In genomic region chr5:168364151-168364661, GRCh38 we compare ENCODE assay signal across 14 cellular contexts.
DNase-seq lines count a peak whose midpoint lies in the region; ATAC-seq and TF ChIP-seq lines count a peak whose summit lies in the region.
"Had no signal": no experiment of that assay in that cellular context is flagged by ENCODE, and none has a peak within 500 bp of the region (broad histone marks: within the 10 kb centered on the region; RNA-seq: fewer than 3 reads in every experiment).

No MANE protein-coding gene starts in this region.

- H4K8ac ChIP-seq in trophoblast cell (ENCODE audit: low read depth, low read length) = no peak overlapping the region

- H3K36me3 Mint-ChIP-seq in Calu3 (ENCODE audit: insufficient read depth, unreplicated experiment) = peaks cover 46% of the 10 kb centered on the region
- no peaks in the 10 kb centered on the region for H3K36me3 Mint-ChIP-seq in activated CD4-positive, alpha-beta memory T cell treated with anti-CD3 and anti-CD28 coated beads, Interleukin-2, amount 10 ng/mL, durations not matched to agents 7 days and 5 days (ENCODE audit: low read depth)
- H3K36me3 Mint-ChIP-seq: CD4-positive, CD25-positive, alpha-beta regulatory T cell; neural progenitor cell had no signal

- no peak overlapping the region for H4K12ac ChIP-seq in trophoblast cell (ENCODE audit: low read depth, low read length)

- H3K4me1 ChIP-seq in PC-3 (ENCODE audit: insufficient read depth, low read length) = peaks cover 78% of the 10 kb centered on the region
- peaks cover 42 to 50% of the 10 kb centered on the region in 2 experiments for H3K4me1 ChIP-seq in trophoblast cell (ENCODE audit: control insufficient read depth in 1 of 2, insufficient read depth in 2 of 2, low read length in 2 of 2)

- H3K4ac ChIP-seq in trophoblast cell (ENCODE audit: low read depth, low read length) = no peak overlapping the region

- H2AFZ ChIP-seq in PC-3 (ENCODE audit: low read length) (no peak overlapping the region), trophoblast cell (ENCODE audit: insufficient read depth, low read length, poor library complexity) (no peak overlapping the region)
- H2AFZ ChIP-seq: neural progenitor cell had no signal

- H3K9me3 Mint-ChIP-seq in Calu3 (ENCODE audit: low read depth, unreplicated experiment) = no peaks in the 10 kb centered on the region
- no peaks in the 10 kb centered on the region for H3K9me3 Mint-ChIP-seq in activated CD4-positive, alpha-beta memory T cell treated with anti-CD3 and anti-CD28 coated beads, Interleukin-2, amount 10 ng/mL, durations not matched to agents 7 days and 5 days
- H3K9me3 Mint-ChIP-seq: neural progenitor cell had no signal

- H2AK5ac ChIP-seq in trophoblast cell (ENCODE audit: low read length) = no peak overlapping the region

- peak overlapping the region; percentile 93 for H3K27ac ChIP-seq in PC-3 (ENCODE audit: low read length)
- peak overlapping the region; percentile 79 for H3K27ac ChIP-seq in cingulate gyrus (ENCODE audit: low read depth, low read length)
- peak overlapping the region; percentile 62 for H3K27ac ChIP-seq in trophoblast cell (ENCODE audit: low read depth, low read length)
- H3K27ac ChIP-seq: neural progenitor cell had no signal

- peaks cover 26% of the 10 kb centered on the region for H3K79me1 ChIP-seq in trophoblast cell (ENCODE audit: low read length)

- peak overlapping the region; percentile 5 for H2BK120ac ChIP-seq in trophoblast cell (ENCODE audit: insufficient read depth, low read length, poor library complexity)

- peak overlapping the region; percentile 54 for H3K9ac ChIP-seq in PC-3 (ENCODE audit: low read length)
- no peak overlapping the region for H3K9ac ChIP-seq in trophoblast cell (ENCODE audit: low read length)
- H3K9ac ChIP-seq: neural progenitor cell had no signal

- H2BK12ac ChIP-seq in trophoblast cell (ENCODE audit: low read length) = no peak overlapping the region

- H3K9me2 ChIP-seq in PC-3 (replicated peaks; ENCODE audit: low read length) = no peaks in the 10 kb centered on the region

- POLR2A ChIA-PET in PC-3 (lab: Charles Lee; ENCODE audit: unreplicated experiment) = no interaction called here
- POLR2A ChIA-PET in activated CD4-positive, alpha-beta memory T cell treated with anti-CD3 and anti-CD28 coated beads, Interleukin-2, amount 10 ng/mL, durations not matched to agents 7 days and 5 days (lab: Charles Lee) = no interaction called here
- POLR2A ChIA-PET in GM10248 (lab: Yijun Ruan, JAX) = no interaction called here

- peak overlapping the region; percentile 26 for H3K14ac ChIP-seq in trophoblast cell (ENCODE audit: low read length)

- H3K36me3 ChIP-seq in PC-3 (ENCODE audit: low read depth, low read length) = no peaks in the 10 kb centered on the region
- H3K36me3 ChIP-seq in trophoblast cell (ENCODE audit: control insufficient read depth in 1 of 2, insufficient read depth in 2 of 2, low read length in 2 of 2) = no peaks in the 10 kb centered on the region
- H3K36me3 ChIP-seq: neural progenitor cell had no signal

- H3K4me2 ChIP-seq in PC-3 (ENCODE audit: low read length) (peak overlapping the region; percentile 82), trophoblast cell (ENCODE audit: low read length) (peak overlapping the region; percentile 14)
- H3K4me2 ChIP-seq: neural progenitor cell had no signal

- H3K4me3 ChIP-seq in PC-3 (ENCODE audit: low read length) (0 out of 2 replicates have a peak overlapping the region, but pooled peaks have one; percentile 21), trophoblast cell (ENCODE audit: low read depth, low read length) (no peak overlapping the region)
- H3K4me3 ChIP-seq: GM12878, neural progenitor cell had no signal

- peak overlapping the region; percentile 49 for H3K4me3 Mint-ChIP-seq in Calu3 (ENCODE audit: low read depth, unreplicated experiment)
- no peak overlapping the region for H3K4me3 Mint-ChIP-seq in activated CD4-positive, alpha-beta memory T cell treated with anti-CD3 and anti-CD28 coated beads, Interleukin-2, amount 10 ng/mL, durations not matched to agents 7 days and 5 days
- H3K4me3 Mint-ChIP-seq: CD4-positive, CD25-positive, alpha-beta regulatory T cell; neural progenitor cell had no signal

- no peaks in the 10 kb centered on the region for H4K20me1 ChIP-seq in PC-3 (ENCODE audit: low read length)

- peaks cover 75% of the 10 kb centered on the region for H3K4me1 Mint-ChIP-seq in Calu3 (ENCODE audit: low read depth, unreplicated experiment)
- H3K4me1 Mint-ChIP-seq in activated CD4-positive, alpha-beta memory T cell treated with anti-CD3 and anti-CD28 coated beads, Interleukin-2, amount 10 ng/mL, durations not matched to agents 7 days and 5 days = no peaks in the 10 kb centered on the region
- H3K4me1 Mint-ChIP-seq: CD4-positive, CD25-positive, alpha-beta regulatory T cell had no signal

- H3F3A ChIP-seq in PC-3 (ENCODE audit: low read length, unreplicated experiment) = no peaks in the 10 kb centered on the region

- H3K23ac ChIP-seq in trophoblast cell (ENCODE audit: low read length) = no peak overlapping the region

- H3K9me3 ChIP-seq in PC-3 (ENCODE audit: low read length) (no peaks in the 10 kb centered on the region), trophoblast cell (ENCODE audit: insufficient read depth, low read depth, low read length) (no peaks in the 10 kb centered on the region)

- peak overlapping the region; percentile 72 for H3K27ac Mint-ChIP-seq in Calu3 (ENCODE audit: unreplicated experiment)
- H3K27ac Mint-ChIP-seq in activated CD4-positive, alpha-beta memory T cell treated with anti-CD3 and anti-CD28 coated beads, Interleukin-2, amount 10 ng/mL, durations not matched to agents 7 days and 5 days = no peak overlapping the region

- no peaks in the 10 kb centered on the region for H3K27me3 Mint-ChIP-seq in Calu3 (ENCODE audit: unreplicated experiment)
- peaks cover 2% of the 10 kb centered on the region for H3K27me3 Mint-ChIP-seq in activated CD4-positive, alpha-beta memory T cell treated with anti-CD3 and anti-CD28 coated beads, Interleukin-2, amount 10 ng/mL, durations not matched to agents 7 days and 5 days

- H3K18ac ChIP-seq in trophoblast cell (ENCODE audit: low read length) = peak overlapping the region; percentile 73

- H3K79me2 ChIP-seq in PC-3 (ENCODE audit: low read length) (peaks cover 84% of the 10 kb centered on the region), trophoblast cell (ENCODE audit: control insufficient read depth, insufficient read depth, low read length, poor library complexity) (no peaks in the 10 kb centered on the region)

- TF ChIP-seq CTCF in Calu3 (IDR thresholded peaks at IDR 0.05; ENCODE audit: unreplicated experiment) (no peak), PC-3 (conservative IDR thresholded peaks at IDR 0.05; ENCODE audit: low read depth, low read length) (no peak), GM10248 (IDR thresholded peaks at IDR 0.05; ENCODE audit: control extremely low read depth, extremely low read depth, low read depth, missing control alignments) (no peak)

- intact Hi-C loops in Calu3 (cut with micrococcal nuclease; ENCODE audit: unreplicated experiment) = loop anchor here (2.0 kb wide), 3 partner anchors 15 to 69 kb away; no protein-coding TSS in a partner anchor
- intact Hi-C loops in PC-3 (cut with micrococcal nuclease) = no loop called here

- ATAC-seq in PC-3 (peak; percentile 52), HG03135 (IDR thresholded peaks at IDR 0.05; ENCODE audit: unreplicated experiment) (no peak)
- ATAC-seq: GM12878 had no signal

- CTCF ChIA-PET in Calu3 (lab: Charles Lee) = interaction anchor here (1.0 to 6.7 kb wide), 10 partner anchors 10 to 95 kb away, joined by 3 to 38 read pairs (median 6); no protein-coding TSS in a partner anchor
- CTCF ChIA-PET in PC-3 (lab: Charles Lee) = no interaction called here
- CTCF ChIA-PET in activated CD4-positive, alpha-beta memory T cell treated with anti-CD3 and anti-CD28 coated beads, Interleukin-2, amount 10 ng/mL, durations not matched to agents 7 days and 5 days (lab: Charles Lee) = no interaction called here
- CTCF ChIA-PET in GM10248 (lab: Yijun Ruan, JAX) = no interaction called here

- peak overlapping the region; percentile 43 for H2BK5ac ChIP-seq in trophoblast cell (ENCODE audit: low read depth, low read length, poor library complexity)

- H3K27me3 ChIP-seq in PC-3 (ENCODE audit: low read length) (no peaks in the 10 kb centered on the region), trophoblast cell (ENCODE audit: insufficient read depth, low read length) (no peaks in the 10 kb centered on the region)
- H3K27me3 ChIP-seq: neural progenitor cell had no signal

- peak; percentile 21 for DNase-seq in Calu3
- peak; percentile 91 for DNase-seq in PC-3
- DNase-seq in trophoblast cell = peak; percentile 77 to 86
- no peak for DNase-seq in stimulated activated CD4-positive, alpha-beta T cell treated with anti-CD3 and anti-CD28 coated beads, Interleukin-2, amount 100 ng/mL, for 48 hours
- DNase-seq in activated CD4-positive, alpha-beta memory T cell treated with anti-CD3 and anti-CD28 coated beads, Interleukin-2, amount 10 ng/mL, durations not matched to agents 7 days and 5 days = no peak
- no peak for DNase-seq in GM10248 (ENCODE audit: extremely low spot score)
- DNase-seq: CD4-positive, CD25-positive, alpha-beta regulatory T cell; erythroblast; NCI-H2029 treated with DMSO at 0.1 percent for 48 hours; T-helper 9 cell had no signal

- no CpG with 5 or more reads among the region's 11 CpGs for WGBS in trophoblast cell (ENCODE audit: extremely low coverage, insufficient coverage, insufficient read length)

- BruUV-seq in Calu3 (replicated peaks; lab: Mats Ljungman, UMichigan) (no TSS peak), PC-3 (replicated peaks; lab: Mats Ljungman, UMichigan) (no TSS peak)

- peak overlapping the region; percentile 40 for H4K91ac ChIP-seq in trophoblast cell (ENCODE audit: low read depth, low read length)

Comparison
In these comparisons a context has a peak if more than half of its experiments do, and no peak if none do; other contexts are left out.
1. DNase-seq: peak in Calu3 (single experiment), PC-3 (single experiment) and trophoblast cell (2 of 2); none in stimulated activated CD4-positive, alpha-beta T cell treated with anti-CD3 and anti-CD28 coated beads, Interleukin-2, amount 100 ng/mL, for 48 hours (0 of 2), activated CD4-positive, alpha-beta memory T cell treated with anti-CD3 and anti-CD28 coated beads, Interleukin-2, amount 10 ng/mL, durations not matched to agents 7 days and 5 days (single experiment) and GM10248 (single experiment).
2. Peak in every context shown above with its lines, with median percentiles within 50 percentile points of each other: H3K27ac ChIP-seq.